ENCODE assay signal across 10 cellular contexts in genomic region chr7:120402368-120402767, GRCh38.
A peak's percentile ranks its signal among the peaks of the same experiment; 100 is the strongest.
DNase-seq lines count a peak whose midpoint lies in the region; ATAC-seq, FAIRE-seq and TF ChIP-seq lines count a peak whose summit lies in the region.
"Had no signal": no experiment of that assay in that cellular context is flagged by ENCODE, and none has a peak within 500 bp of the region (broad histone marks: within the 10 kb centered on the region; RNA-seq: fewer than 3 reads in every experiment).

No MANE protein-coding gene starts in this region.

- TF ChIP-seq POLR2A in GM12891 (IDR thresholded peaks at IDR 0.05; ENCODE audit: low read depth, low read length): peak; percentile 41; the same call in 1 of the 2 replicates

- intact Hi-C loops in dorsolateral prefrontal cortex (cut with DNase I): no loop called here

- ATAC-seq in GM21447 (IDR thresholded peaks at IDR 0.05; ENCODE audit: unreplicated experiment) (peak; percentile 57), HG03280 (IDR thresholded peaks at IDR 0.05; ENCODE audit: unreplicated experiment) (peak; percentile 57)

- FAIRE-seq in GM12891 (lab: Jason Lieb, UNC): peak; percentile 74

- H3K4me3 ChIP-seq in epithelial cell of esophagus (ENCODE audit: low read length): no peak overlapping the region
- H3K4me3 ChIP-seq in dorsolateral prefrontal cortex: no peak overlapping the region
- H3K4me3 ChIP-seq: BLaER1 had no signal

- no peak overlapping the region for H3K27ac ChIP-seq in dorsolateral prefrontal cortex
- H3K27ac ChIP-seq: BLaER1 had no signal

- no peak for TF ChIP-seq CTCF in epithelial cell of esophagus (IDR thresholded peaks at IDR 0.05; ENCODE audit: insufficient read depth, low read depth, low read length, missing control alignments)
- no peak for TF ChIP-seq CTCF in dorsolateral prefrontal cortex (IDR thresholded peaks at IDR 0.05 in 54 of 56, conservative IDR thresholded peaks at IDR 0.05 in 2 of 56; ENCODE audit: low read depth in 1 of 56, partially characterized antibody in 56 of 56)

- no peaks in the 10 kb centered on the region for H3K27me3 ChIP-seq in dorsolateral prefrontal cortex
- H3K27me3 ChIP-seq: BLaER1 had no signal

- DNase-seq in GM12891 (ENCODE audit: insufficient read length, low spot score): no peak
- peak; percentile 78 for DNase-seq in epithelial cell of esophagus (ENCODE audit: low read depth)
- DNase-seq in SKM-1 treated with dmso at 0.1 percent for 144 hours (lab: John Stamatoyannopoulos, UW; ENCODE audit: unreplicated experiment): no peak
- DNase-seq in NCI-H1105 treated with DMSO at 0.1 percent for 48 hours (lab: John Stamatoyannopoulos, UW): no peak
- DNase-seq in dorsolateral prefrontal cortex: no peak
- DNase-seq in activated CD4-positive, alpha-beta T cell treated with anti-CD3 and anti-CD28 coated beads for 1 hour: no peak
- DNase-seq: activated CD4-positive, alpha-beta memory T cell treated with anti-CD3 and anti-CD28 coated beads, Interleukin-2, amount 10 ng/mL, durations not matched to agents 7 days and 5 days had no signal

TF ChIP-seq in GM12891, 5 proteins besides CTCF, POLR2A, EP300 and RAD21:
- TF ChIP-seq SPI1 (IDR thresholded peaks at IDR 0.05; ENCODE audit: low read depth, low read length): peak; percentile 25; the same call in 1 of the 2 replicates
- TF ChIP-seq PAX5 (IDR thresholded peaks at IDR 0.05; ENCODE audit: insufficient read depth, low read length, severe bottlenecking): no peak
- no peak for TF ChIP-seq POLR2AphosphoS5 (IDR thresholded peaks at IDR 0.05; ENCODE audit: low read depth, low read length)
- no peak for TF ChIP-seq POU2F2 (IDR thresholded peaks at IDR 0.05; ENCODE audit: low read depth, low read length)
- no peak for TF ChIP-seq TAF1 (IDR thresholded peaks at IDR 0.05; ENCODE audit: low read depth, low read length)
